Comparison of ENCODE assay signal across 1 cellular context in genomic region chr3:37862219-37862711, GRCh38.
TF ChIP-seq lines count a peak whose summit lies in the region.

No MANE protein-coding gene starts in this region.

TF ChIP-seq in HEK293, 187 proteins besides CTCF, POLR2A, EP300 and RAD21 (continued from another document):
- TF ChIP-seq PRDM1 (tag by site-specific recombination; IDR thresholded peaks at IDR 0.05) (no peak), ZNF530 (tag by site-specific recombination; IDR thresholded peaks at IDR 0.05; ENCODE audit: low read depth) (no peak), ZNF184 (tag by site-specific recombination; IDR thresholded peaks at IDR 0.05) (no peak), ZNF747 (tag by site-specific recombination; IDR thresholded peaks at IDR 0.05) (no peak), ZSCAN23 (tag by site-specific recombination; IDR thresholded peaks at IDR 0.05) (no peak), ZNF707 (tag by site-specific recombination; IDR thresholded peaks at IDR 0.05) (no peak), ZNF112 (tag by site-specific recombination; IDR thresholded peaks at IDR 0.05) (no peak), ZNF391 (tag by site-specific recombination; IDR thresholded peaks at IDR 0.05; ENCODE audit: borderline replicate concordance, low read depth) (no peak), RBAK (tag by site-specific recombination; IDR thresholded peaks at IDR 0.05) (no peak), ZNF132 (tag by site-specific recombination; IDR thresholded peaks at IDR 0.05; ENCODE audit: borderline replicate concordance) (no peak), ZBTB1 (tag by site-specific recombination; IDR thresholded peaks at IDR 0.05) (no peak), ZNF311 (tag by site-specific recombination; IDR thresholded peaks at IDR 0.05; ENCODE audit: borderline replicate concordance) (no peak), GFI1B (tag by site-specific recombination; IDR thresholded peaks at IDR 0.05) (no peak), ZNF324 (tag by site-specific recombination; IDR thresholded peaks at IDR 0.05) (no peak), ZNF677 (tag by site-specific recombination; IDR thresholded peaks at IDR 0.05) (no peak), ZBTB26 (tag by site-specific recombination; optimal IDR thresholded peaks at IDR 0.05) (peak; percentile 88), OVOL3 (tag by site-specific recombination; IDR thresholded peaks at IDR 0.05) (no peak), ZNF560 (tag by site-specific recombination; IDR thresholded peaks at IDR 0.05; ENCODE audit: borderline replicate concordance) (no peak), SP2 (tag by site-specific recombination; IDR thresholded peaks at IDR 0.05) (no peak), ZNF510 (tag by site-specific recombination; IDR thresholded peaks at IDR 0.05; ENCODE audit: insufficient replicate concordance) (no peak), ZNF174 (tag by site-specific recombination; IDR thresholded peaks at IDR 0.05) (no peak), ZNF214 (tag by site-specific recombination; IDR thresholded peaks at IDR 0.05; ENCODE audit: borderline replicate concordance) (no peak), ZNF433 (tag by site-specific recombination; IDR thresholded peaks at IDR 0.05; ENCODE audit: low read depth) (no peak), ZNF670 (tag by site-specific recombination; IDR thresholded peaks at IDR 0.05; ENCODE audit: low read depth) (no peak), ZBTB8A (tag by site-specific recombination; IDR thresholded peaks at IDR 0.05) (peak; percentile 69), ZFP69B (tag by site-specific recombination; IDR thresholded peaks at IDR 0.05) (no peak), ZNF768 (tag by site-specific recombination; IDR thresholded peaks at IDR 0.05) (no peak), ZNF843 (tag by site-specific recombination; IDR thresholded peaks at IDR 0.05) (no peak), ZNF2 (tag by site-specific recombination; IDR thresholded peaks at IDR 0.05) (no peak), ZNF302 (tag by site-specific recombination; IDR thresholded peaks at IDR 0.05; ENCODE audit: low read depth) (no peak), ZNF335 (tag by site-specific recombination; conservative IDR thresholded peaks at IDR 0.05) (no peak), ZNF37A (tag by site-specific recombination; IDR thresholded peaks at IDR 0.05) (no peak), ZNF521 (tag by site-specific recombination; IDR thresholded peaks at IDR 0.05) (no peak), ZNF223 (tag by site-specific recombination; IDR thresholded peaks at IDR 0.05) (no peak)
- TF ChIP-seq, protein P1, sequence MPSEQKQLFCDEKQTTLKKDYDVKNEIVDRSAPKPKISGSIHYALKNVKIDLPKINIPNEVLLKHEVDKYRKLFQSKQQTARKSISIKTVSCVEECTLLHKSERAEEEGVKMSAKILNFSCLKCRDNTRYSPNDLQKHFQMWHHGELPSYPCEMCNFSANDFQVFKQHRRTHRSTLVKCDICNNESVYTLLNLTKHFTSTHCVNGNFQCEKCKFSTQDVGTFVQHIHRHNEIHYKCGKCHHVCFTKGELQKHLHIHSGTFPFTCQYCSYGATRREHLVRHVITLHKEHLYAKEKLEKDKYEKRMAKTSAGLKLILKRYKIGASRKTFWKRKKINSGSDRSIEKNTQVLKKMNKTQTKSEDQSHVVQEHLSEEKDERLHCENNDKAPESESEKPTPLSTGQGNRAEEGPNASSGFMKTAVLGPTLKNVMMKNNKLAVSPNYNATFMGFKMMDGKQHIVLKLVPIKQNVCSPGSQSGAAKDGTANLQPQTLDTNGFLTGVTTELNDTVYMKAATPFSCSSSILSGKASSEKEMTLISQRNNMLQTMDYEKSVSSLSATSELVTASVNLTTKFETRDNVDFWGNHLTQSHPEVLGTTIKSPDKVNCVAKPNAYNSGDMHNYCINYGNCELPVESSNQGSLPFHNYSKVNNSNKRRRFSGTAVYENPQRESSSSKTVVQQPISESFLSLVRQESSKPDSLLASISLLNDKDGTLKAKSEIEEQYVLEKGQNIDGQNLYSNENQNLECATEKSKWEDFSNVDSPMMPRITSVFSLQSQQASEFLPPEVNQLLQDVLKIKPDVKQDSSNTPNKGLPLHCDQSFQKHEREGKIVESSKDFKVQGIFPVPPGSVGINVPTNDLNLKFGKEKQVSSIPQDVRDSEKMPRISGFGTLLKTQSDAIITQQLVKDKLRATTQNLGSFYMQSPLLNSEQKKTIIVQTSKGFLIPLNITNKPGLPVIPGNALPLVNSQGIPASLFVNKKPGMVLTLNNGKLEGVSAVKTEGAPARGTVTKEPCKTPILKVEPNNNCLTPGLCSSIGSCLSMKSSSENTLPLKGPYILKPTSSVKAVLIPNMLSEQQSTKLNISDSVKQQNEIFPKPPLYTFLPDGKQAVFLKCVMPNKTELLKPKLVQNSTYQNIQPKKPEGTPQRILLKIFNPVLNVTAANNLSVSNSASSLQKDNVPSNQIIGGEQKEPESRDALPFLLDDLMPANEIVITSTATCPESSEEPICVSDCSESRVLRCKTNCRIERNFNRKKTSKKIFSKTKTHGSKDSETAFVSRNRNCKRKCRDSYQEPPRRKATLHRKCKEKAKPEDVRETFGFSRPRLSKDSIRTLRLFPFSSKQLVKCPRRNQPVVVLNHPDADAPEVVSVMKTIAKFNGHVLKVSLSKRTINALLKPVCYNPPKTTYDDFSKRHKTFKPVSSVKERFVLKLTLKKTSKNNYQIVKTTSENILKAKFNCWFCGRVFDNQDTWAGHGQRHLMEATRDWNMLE (tag by site-specific recombination; conservative IDR thresholded peaks at IDR 0.05; ENCODE audit: low read depth), result no peak
- TF ChIP-seq, protein P2, sequence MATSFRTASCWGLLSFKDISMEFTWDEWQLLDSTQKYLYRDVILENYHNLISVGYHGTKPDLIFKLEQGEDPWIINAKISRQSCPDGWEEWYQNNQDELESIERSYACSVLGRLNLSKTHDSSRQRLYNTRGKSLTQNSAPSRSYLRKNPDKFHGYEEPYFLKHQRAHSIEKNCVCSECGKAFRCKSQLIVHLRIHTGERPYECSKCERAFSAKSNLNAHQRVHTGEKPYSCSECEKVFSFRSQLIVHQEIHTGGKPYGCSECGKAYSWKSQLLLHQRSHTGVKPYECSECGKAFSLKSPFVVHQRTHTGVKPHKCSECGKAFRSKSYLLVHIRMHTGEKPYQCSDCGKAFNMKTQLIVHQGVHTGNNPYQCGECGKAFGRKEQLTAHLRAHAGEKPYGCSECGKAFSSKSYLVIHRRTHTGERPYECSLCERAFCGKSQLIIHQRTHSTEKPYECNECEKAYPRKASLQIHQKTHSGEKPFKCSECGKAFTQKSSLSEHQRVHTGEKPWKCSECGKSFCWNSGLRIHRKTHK (tag by site-specific recombination; IDR thresholded peaks at IDR 0.05), result no peak
- TF ChIP-seq, protein P3, sequence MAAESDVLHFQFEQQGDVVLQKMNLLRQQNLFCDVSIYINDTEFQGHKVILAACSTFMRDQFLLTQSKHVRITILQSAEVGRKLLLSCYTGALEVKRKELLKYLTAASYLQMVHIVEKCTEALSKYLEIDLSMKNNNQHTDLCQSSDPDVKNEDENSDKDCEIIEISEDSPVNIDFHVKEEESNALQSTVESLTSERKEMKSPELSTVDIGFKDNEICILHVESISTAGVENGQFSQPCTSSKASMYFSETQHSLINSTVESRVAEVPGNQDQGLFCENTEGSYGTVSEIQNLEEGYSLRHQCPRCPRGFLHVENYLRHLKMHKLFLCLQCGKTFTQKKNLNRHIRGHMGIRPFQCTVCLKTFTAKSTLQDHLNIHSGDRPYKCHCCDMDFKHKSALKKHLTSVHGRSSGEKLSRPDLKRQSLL (tag by site-specific recombination; IDR thresholded peaks at IDR 0.05), result no peak
- TF ChIP-seq, protein P4, sequence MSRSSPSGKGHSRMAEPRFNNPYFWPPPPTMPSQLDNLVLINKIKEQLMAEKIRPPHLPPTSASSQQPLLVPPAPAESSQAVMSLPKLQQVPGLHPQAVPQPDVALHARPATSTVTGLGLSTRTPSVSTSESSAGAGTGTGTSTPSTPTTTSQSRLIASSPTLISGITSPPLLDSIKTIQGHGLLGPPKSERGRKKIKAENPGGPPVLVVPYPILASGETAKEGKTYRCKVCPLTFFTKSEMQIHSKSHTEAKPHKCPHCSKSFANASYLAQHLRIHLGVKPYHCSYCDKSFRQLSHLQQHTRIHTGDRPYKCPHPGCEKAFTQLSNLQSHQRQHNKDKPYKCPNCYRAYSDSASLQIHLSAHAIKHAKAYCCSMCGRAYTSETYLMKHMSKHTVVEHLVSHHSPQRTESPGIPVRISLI (tag by site-specific recombination; IDR thresholded peaks at IDR 0.05), result no peak
